ENCODE assay signal across 26 cellular contexts in the genomic region with DNA sequence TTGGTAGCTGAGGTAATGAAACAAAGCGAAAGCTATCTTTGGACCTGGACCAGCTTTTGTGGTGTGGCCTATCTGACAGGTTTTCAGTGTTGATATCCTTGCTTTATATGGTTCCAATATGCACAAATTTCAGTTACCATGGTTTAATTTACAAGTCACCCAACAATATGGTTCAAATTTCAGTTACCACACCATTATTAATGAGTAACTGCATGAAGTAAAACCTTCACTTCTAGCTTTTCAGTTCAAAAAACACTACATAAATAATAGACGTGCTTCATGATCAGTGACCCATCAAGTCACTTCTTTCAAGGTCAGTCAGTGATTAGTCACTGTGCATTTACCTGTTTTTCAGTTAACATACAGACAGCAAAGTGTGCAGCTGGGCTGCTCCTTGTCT. TPM values are rescaled to one million over a fixed set of nuclear protein-coding genes. Genes with fewer than 3 reads are reported as not detected.
"Had no signal": no experiment of that assay in that cellular context is flagged by ENCODE, and none has a peak within 500 bp of the region (broad histone marks: within the 10 kb centered on the region; RNA-seq: fewer than 3 reads in every experiment).

No MANE protein-coding gene starts in this region.

- H3K4me3 ChIP-seq: ascending aorta, coronary artery, dorsolateral prefrontal cortex, gastrocnemius medialis, right lobe of liver, tibial nerve had no signal

- DNase-seq: activated CD4-positive, alpha-beta memory T cell treated with anti-CD3 and anti-CD28 coated beads, Interleukin-2, amount 10 ng/mL, durations not matched to agents 7 days and 5 days; activated CD4-positive, alpha-beta T cell treated with anti-CD3 and anti-CD28 coated beads, Interleukin-2, amount 10 ng/mL, durations not matched to agents 7 days and 5 days; activated CD4-positive, CD25-positive, alpha-beta regulatory T cell treated with anti-CD3 and anti-CD28 coated beads, Interleukin-2, amount 50 U/mL, for 72 hours; activated CD8-positive, alpha-beta memory T cell treated with anti-CD3 and anti-CD28 coated beads, Interleukin-2, amount 50 U/mL, for 48 hours; activated gamma-delta T cell; activated naive CD4-positive, alpha-beta T cell treated with anti-CD3 and anti-CD28 coated beads, Interleukin-2, amount 10 ng/mL, durations not matched to agents 7 days and 5 days; activated naive CD8-positive, alpha-beta T cell treated with anti-CD3 and anti-CD28 coated beads, Interleukin-2, amount 10 ng/mL, durations not matched to agents 7 days and 5 days; activated T-cell treated with anti-CD3 and anti-CD28 coated beads, Interleukin-2, amount 50 U/mL, for 24 hours; brain microvascular endothelial cell; dorsolateral prefrontal cortex; effector memory CD4-positive, alpha-beta T cell; gastrocnemius medialis; glutamatergic neuron; left colon; naive thymus-derived CD4-positive, alpha-beta T cell; nucleus accumbens; right lobe of liver; stimulated activated CD4-positive, alpha-beta T cell treated with anti-CD3 and anti-CD28 coated beads, Interleukin-2, amount 100 ng/mL, for 48 hours; stimulated activated naive CD4-positive, alpha-beta T cell treated with Interleukin-2 at 50 U/mL for 16 hours; T1000 had no signal

- FAIRE-seq: islet of Langerhans, urothelium cell line had no signal

- ATAC-seq: gastrocnemius medialis; left colon; naive thymus-derived CD4-positive, alpha-beta T cell; right lobe of liver had no signal

RNA-seq across cellular contexts. Expression of gene POU4F1, which starts 17.7 kb away (rescaled TPM):
- total RNA-seq: ascending aorta, gastrocnemius medialis, mesothelial cell of epicardium, tibial nerve had no signal
